1 cellular context compared by ENCODE assay signal in genomic region chr22:46936378-46936916, GRCh38.
TF ChIP-seq lines count a peak whose summit lies in the region.

No MANE protein-coding gene starts in this region.

TF ChIP-seq in HepG2, 621 proteins besides CTCF, POLR2A, EP300 and RAD21 (continued from another document):
- TF ChIP-seq ZBTB40 (IDR thresholded peaks at IDR 0.05) (no peak), ZBTB40 (CRISPR knock-in tag; IDR thresholded peaks at IDR 0.05) (no peak), TARDBP (CRISPR knock-in tag; IDR thresholded peaks at IDR 0.05) (no peak), ZNF484 (CRISPR knock-in tag; IDR thresholded peaks at IDR 0.05; ENCODE audit: borderline replicate concordance, low read depth) (no peak), PAWR (CRISPR knock-in tag; IDR thresholded peaks at IDR 0.05; ENCODE audit: borderline replicate concordance) (no peak), ZSCAN12 (CRISPR knock-in tag; IDR thresholded peaks at IDR 0.05) (0 out of 2 replicates have a peak, but pooled peaks have one; percentile 12), ZNF446 (CRISPR knock-in tag; IDR thresholded peaks at IDR 0.05) (0 out of 2 replicates have a peak, but pooled peaks have one; percentile 34), HNRNPUL1 (IDR thresholded peaks at IDR 0.05; ENCODE audit: low read depth, low read length) (no peak), ZNF329 (CRISPR knock-in tag; IDR thresholded peaks at IDR 0.05; ENCODE audit: low read depth) (0 out of 2 replicates have a peak, but pooled peaks have one; percentile 13), ZNF678 (CRISPR knock-in tag; IDR thresholded peaks at IDR 0.05) (0 out of 2 replicates have a peak, but pooled peaks have one; percentile 10), PRMT3 (CRISPR knock-in tag; IDR thresholded peaks at IDR 0.05; ENCODE audit: borderline replicate concordance, low read depth) (0 out of 2 replicates have a peak, but pooled peaks have one; percentile 24), MZF1 (CRISPR knock-in tag; IDR thresholded peaks at IDR 0.05; ENCODE audit: borderline replicate concordance) (no peak), ZNF746 (CRISPR knock-in tag; IDR thresholded peaks at IDR 0.05) (no peak), ZNF160 (CRISPR knock-in tag; IDR thresholded peaks at IDR 0.05) (no peak), SNAPC5 (CRISPR knock-in tag; IDR thresholded peaks at IDR 0.05; ENCODE audit: borderline replicate concordance) (no peak), ARID4A (CRISPR knock-in tag; IDR thresholded peaks at IDR 0.05; ENCODE audit: borderline replicate concordance) (no peak), BCL3 (CRISPR knock-in tag; IDR thresholded peaks at IDR 0.05) (no peak)
